ENCODE assay signal across 23 cellular contexts in genomic region chr4:65170768-65171514, GRCh38.
"Had no signal": no experiment of that assay in that cellular context is flagged by ENCODE, and none has a peak within 500 bp of the region (broad histone marks: within the 10 kb centered on the region; RNA-seq: fewer than 3 reads in every experiment).

No MANE protein-coding gene starts in this region.

- H3K4me3 Mint-ChIP-seq: activated CD4-positive, alpha-beta T cell treated with anti-CD3 and anti-CD28 coated beads, Interleukin-2, amount 10 ng/mL, durations not matched to agents 24 days and 14 days; activated CD8-positive, alpha-beta T cell treated with anti-CD3 and anti-CD28 coated beads for 36 hours; activated naive CD8-positive, alpha-beta T cell treated with anti-CD3 and anti-CD28 coated beads, Interleukin-2, amount 10 ng/mL, durations not matched to agents 7 days and 5 days; activated T-helper 17 cell treated with anti-CD3 and anti-CD28 coated beads, Interleukin-2, amount 50 U/mL, for 72 hours; immature natural killer cell; mesothelial cell of epicardium; nephron; stimulated activated naive B cell treated with anti-CD40 and anti-IgM and Interleukin-4, amounts not matched to agents 10 μg/mL and 1 μg/mL and 100 μg/mL, for 72 hours had no signal

- H3K27me3 ChIP-seq: breast epithelium, gastroesophageal sphincter, heart right ventricle, upper lobe of right lung had no signal

- H3K36me3 Mint-ChIP-seq: activated naive CD8-positive, alpha-beta T cell treated with anti-CD3 and anti-CD28 coated beads, Interleukin-2, amount 10 ng/mL, durations not matched to agents 7 days and 5 days; mesothelial cell of epicardium; stimulated activated naive B cell treated with anti-CD40 and anti-IgM and Interleukin-4, amounts not matched to agents 10 μg/mL and 1 μg/mL and 100 μg/mL, for 72 hours had no signal

- H3K27ac Mint-ChIP-seq: activated CD4-positive, alpha-beta T cell treated with anti-CD3 and anti-CD28 coated beads, Interleukin-2, amount 10 ng/mL, durations not matched to agents 24 days and 14 days; activated CD8-positive, alpha-beta T cell treated with anti-CD3 and anti-CD28 coated beads for 36 hours; activated naive CD8-positive, alpha-beta T cell treated with anti-CD3 and anti-CD28 coated beads, Interleukin-2, amount 10 ng/mL, durations not matched to agents 7 days and 5 days; activated T-helper 17 cell treated with anti-CD3 and anti-CD28 coated beads, Interleukin-2, amount 50 U/mL, for 72 hours; immature natural killer cell; mesothelial cell of epicardium; nephron; progenitor cell of endocrine pancreas; stimulated activated naive B cell treated with anti-CD40 and anti-IgM and Interleukin-4, amounts not matched to agents 10 μg/mL and 1 μg/mL and 100 μg/mL, for 72 hours had no signal

- H3K4me3 ChIP-seq: breast epithelium, gastroesophageal sphincter, heart right ventricle, lower lobe of right lung, thoracic aorta, upper lobe of right lung had no signal

- H3K27ac ChIP-seq: breast epithelium, gastroesophageal sphincter, heart right ventricle, lower lobe of right lung, thoracic aorta, upper lobe of right lung had no signal

- H3K9me3 Mint-ChIP-seq: activated CD4-positive, alpha-beta T cell treated with anti-CD3 and anti-CD28 coated beads, Interleukin-2, amount 10 ng/mL, durations not matched to agents 24 days and 14 days; activated CD8-positive, alpha-beta T cell treated with anti-CD3 and anti-CD28 coated beads for 36 hours; activated naive CD8-positive, alpha-beta T cell treated with anti-CD3 and anti-CD28 coated beads, Interleukin-2, amount 10 ng/mL, durations not matched to agents 7 days and 5 days had no signal

- DNase-seq: activated CD4-positive, alpha-beta T cell treated with anti-CD3 and anti-CD28 coated beads, Interleukin-2, amount 10 ng/mL, durations not matched to agents 24 days and 14 days; activated CD8-positive, alpha-beta T cell treated with anti-CD3 and anti-CD28 coated beads for 36 hours; activated naive CD4-positive, alpha-beta T cell treated with Interleukin-2 at 50 U/mL for 16 hours; activated naive CD8-positive, alpha-beta T cell treated with anti-CD3 and anti-CD28 coated beads, Interleukin-2, amount 10 ng/mL, durations not matched to agents 7 days and 5 days; activated T-cell treated with anti-CD3 and anti-CD28 coated beads, Interleukin-2, amount 50 U/mL, for 1 hour; anterior cingulate cortex; cerebellar nuclear complex; effector CD4-positive, alpha-beta T cell; heart right ventricle; immature natural killer cell; left cardiac atrium; lower lobe of right lung; stimulated activated naive B cell treated with anti-CD40 and anti-IgM and Interleukin-4, amounts not matched to agents 10 μg/mL and 1 μg/mL and 100 μg/mL, for 72 hours; SW 1271; T-helper 2 cell; upper lobe of right lung had no signal

- H3K36me3 ChIP-seq: breast epithelium, gastroesophageal sphincter, heart right ventricle, lower lobe of right lung, thoracic aorta, upper lobe of right lung had no signal

- H3K4me1 ChIP-seq: breast epithelium, gastroesophageal sphincter, heart right ventricle, lower lobe of right lung, upper lobe of right lung had no signal

- H3K9me3 ChIP-seq: breast epithelium, gastroesophageal sphincter, heart right ventricle, lower lobe of right lung, thoracic aorta, upper lobe of right lung had no signal

- H3K4me1 Mint-ChIP-seq: activated CD4-positive, alpha-beta T cell treated with anti-CD3 and anti-CD28 coated beads, Interleukin-2, amount 10 ng/mL, durations not matched to agents 24 days and 14 days; activated naive CD8-positive, alpha-beta T cell treated with anti-CD3 and anti-CD28 coated beads, Interleukin-2, amount 10 ng/mL, durations not matched to agents 7 days and 5 days; activated T-helper 17 cell treated with anti-CD3 and anti-CD28 coated beads, Interleukin-2, amount 50 U/mL, for 72 hours; immature natural killer cell; stimulated activated naive B cell treated with anti-CD40 and anti-IgM and Interleukin-4, amounts not matched to agents 10 μg/mL and 1 μg/mL and 100 μg/mL, for 72 hours had no signal

- H3K27me3 Mint-ChIP-seq: activated CD4-positive, alpha-beta T cell treated with anti-CD3 and anti-CD28 coated beads, Interleukin-2, amount 10 ng/mL, durations not matched to agents 24 days and 14 days; activated CD8-positive, alpha-beta T cell treated with anti-CD3 and anti-CD28 coated beads for 36 hours; activated naive CD8-positive, alpha-beta T cell treated with anti-CD3 and anti-CD28 coated beads, Interleukin-2, amount 10 ng/mL, durations not matched to agents 7 days and 5 days; activated T-helper 17 cell treated with anti-CD3 and anti-CD28 coated beads, Interleukin-2, amount 50 U/mL, for 72 hours; progenitor cell of endocrine pancreas; stimulated activated naive B cell treated with anti-CD40 and anti-IgM and Interleukin-4, amounts not matched to agents 10 μg/mL and 1 μg/mL and 100 μg/mL, for 72 hours had no signal
